Comparison of ENCODE assay signal across 2 cellular contexts in genomic region chr4:3365871-3366842, GRCh38.
TF ChIP-seq lines count a peak whose summit lies in the region.

No MANE protein-coding gene starts in this region.

TF ChIP-seq in SK-N-SH, 30 proteins besides CTCF, POLR2A, EP300 and RAD21 (continued from another document):
- TF ChIP-seq SMC3 (IDR thresholded peaks at IDR 0.05; ENCODE audit: low read depth, low read length) (no peak), FOXJ3 (CRISPR knock-in tag; IDR thresholded peaks at IDR 0.05) (no peak)

TF ChIP-seq in SK-N-SH treated with all-trans-retinoic acid at 6 μM for 48 hours, 23 proteins besides CTCF, POLR2A, EP300 and RAD21 (continued from another document):
- no peak for TF ChIP-seq OSR1 (CRISPR knock-in tag; IDR thresholded peaks at IDR 0.05)
- TF ChIP-seq SNAI2 (CRISPR knock-in tag; IDR thresholded peaks at IDR 0.05) = no peak
- TF ChIP-seq PATZ1 (CRISPR knock-in tag; IDR thresholded peaks at IDR 0.05; ENCODE audit: borderline replicate concordance) = no peak
- TF ChIP-seq ZNF70 (CRISPR knock-in tag; IDR thresholded peaks at IDR 0.05) = no peak
- no peak for TF ChIP-seq BACH2 (CRISPR knock-in tag; IDR thresholded peaks at IDR 0.05; ENCODE audit: borderline replicate concordance)
- no peak for TF ChIP-seq CSDC2 (CRISPR knock-in tag; IDR thresholded peaks at IDR 0.05)
- no peak for TF ChIP-seq TOX (CRISPR knock-in tag; IDR thresholded peaks at IDR 0.05; ENCODE audit: borderline replicate concordance)
- TF ChIP-seq GLIS3 (CRISPR knock-in tag; IDR thresholded peaks at IDR 0.05) = no peak
- no peak for TF ChIP-seq ZC3H10 (CRISPR knock-in tag; IDR thresholded peaks at IDR 0.05)
- no peak for TF ChIP-seq ZNF8 (CRISPR knock-in tag; IDR thresholded peaks at IDR 0.05)
- no peak for TF ChIP-seq ZNF565 (CRISPR knock-in tag; conservative IDR thresholded peaks at IDR 0.05; ENCODE audit: low read depth)
